Comparison of ENCODE assay signal across 8 cellular contexts in the genomic region with DNA sequence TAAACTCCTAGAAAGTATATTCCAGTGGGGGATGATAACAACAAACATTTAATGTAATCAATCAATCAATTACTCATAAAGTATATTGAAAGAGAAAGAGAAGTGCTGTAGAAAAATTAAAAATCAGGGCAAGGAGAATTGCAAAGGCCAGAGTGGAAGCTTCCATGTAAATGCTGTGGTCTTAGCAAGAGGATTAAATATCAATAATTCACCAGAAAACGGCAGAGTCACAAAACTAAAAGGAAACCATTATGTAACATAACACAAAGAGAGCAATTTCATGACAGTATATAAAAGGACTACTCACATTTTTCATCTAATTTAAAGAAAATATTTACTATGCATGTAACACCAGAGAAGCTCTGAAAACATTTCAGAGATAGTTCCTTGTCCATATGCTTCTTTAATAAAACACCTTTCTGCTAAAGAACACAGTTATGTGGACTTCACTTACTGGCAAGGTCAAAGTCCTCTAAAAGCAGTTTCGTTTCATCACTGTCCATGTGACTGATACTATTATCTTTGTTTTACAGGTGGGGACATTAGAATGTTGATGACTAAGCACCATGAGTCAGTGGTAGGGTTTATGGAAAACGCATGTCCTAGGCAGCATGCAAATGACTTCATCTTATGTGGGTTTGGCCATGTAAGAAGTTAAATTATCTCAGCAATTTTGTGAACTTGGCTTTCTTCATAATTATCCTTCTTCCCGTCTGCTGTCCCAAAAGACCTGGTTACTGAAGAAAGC.
A peak's percentile ranks its signal among the peaks of the same experiment; 100 is the strongest.
DNase-seq lines count a peak whose midpoint lies in the region; ATAC-seq lines count a peak whose summit lies in the region.

No MANE protein-coding gene starts in this region.

- ATAC-seq in GM18858 (IDR thresholded peaks at IDR 0.05; ENCODE audit: unreplicated experiment) (peak; percentile 81), HG03159 (IDR thresholded peaks at IDR 0.05; ENCODE audit: unreplicated experiment) (peak; percentile 92)

- peak; percentile 15 for DNase-seq in T1000 (lab: John Stamatoyannopoulos, UW)
- DNase-seq in kidney tubule cell (ENCODE audit: low spot score), result peak; percentile 98
- no peak for DNase-seq in activated CD4-positive, CD25-positive, alpha-beta regulatory T cell treated with anti-CD3 and anti-CD28 coated beads, Interleukin-2, amount 50 U/mL, for 72 hours
- DNase-seq in stimulated activated naive CD4-positive, alpha-beta T cell treated with Interleukin-2 at 50 U/mL for 16 hours (lab: John Stamatoyannopoulos, UW), result no peak
- no peak for DNase-seq in NCI-H1694 (lab: John Stamatoyannopoulos, UW)
- DNase-seq in stimulated activated CD4-positive, alpha-beta T cell treated with anti-CD3 and anti-CD28 coated beads, Interleukin-12 subunit alpha, Interleukin-12 subunit beta, amount 100 ng/mL, for 4 hours, result no peak

Comparison
In these comparisons a context has a peak if more than half of its experiments do, and no peak if none do; other contexts are left out.
1. DNase-seq: peak in T1000 (single experiment) and kidney tubule cell (single experiment); none in activated CD4-positive, CD25-positive, alpha-beta regulatory T cell treated with anti-CD3 and anti-CD28 coated beads, Interleukin-2, amount 50 U/mL, for 72 hours (single experiment), stimulated activated naive CD4-positive, alpha-beta T cell treated with Interleukin-2 at 50 U/mL for 16 hours (single experiment), NCI-H1694 (single experiment) and stimulated activated CD4-positive, alpha-beta T cell treated with anti-CD3 and anti-CD28 coated beads, Interleukin-12 subunit alpha, Interleukin-12 subunit beta, amount 100 ng/mL, for 4 hours (single experiment).